In the genomic region with DNA sequence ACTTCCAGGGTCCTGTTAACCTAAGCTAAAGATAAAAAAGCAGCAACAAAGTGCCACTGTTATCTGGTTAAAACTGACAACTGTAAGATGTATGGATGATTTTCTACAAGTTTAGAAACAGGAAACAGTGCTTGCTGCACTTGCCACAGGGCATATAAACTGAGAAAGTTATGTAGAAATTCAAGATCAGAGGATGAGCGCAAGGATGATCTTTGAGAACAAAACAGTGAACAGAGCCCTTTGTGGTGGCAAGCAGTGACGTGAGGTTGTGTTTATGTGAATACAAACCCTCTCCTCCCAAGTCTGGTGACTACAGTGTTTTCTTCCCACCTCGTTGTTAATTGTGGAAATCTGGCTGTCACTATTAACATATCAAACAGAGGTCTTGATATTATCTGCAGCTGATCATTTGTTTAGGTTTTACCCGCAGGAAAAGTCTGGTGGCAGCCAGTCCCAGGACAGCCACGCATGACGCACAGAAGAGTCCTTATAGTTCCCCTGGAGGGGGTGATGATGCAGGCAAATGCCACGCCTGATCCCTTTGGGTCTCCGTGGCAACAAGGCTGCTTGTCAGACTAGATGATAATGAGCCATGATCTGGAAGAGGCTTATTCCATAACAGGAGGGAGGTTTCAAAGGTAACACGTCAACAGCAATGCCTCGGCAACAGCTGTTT, we compare ENCODE assay signal across 9 cellular contexts. TPM values are rescaled to one million over a fixed set of nuclear protein-coding genes. Genes with fewer than 3 reads are reported as not detected.
DNase-seq lines count a peak whose midpoint lies in the region; ATAC-seq, FAIRE-seq and TF ChIP-seq lines count a peak whose summit lies in the region.
"Had no signal": no experiment of that assay in that cellular context is flagged by ENCODE, and none has a peak within 500 bp of the region (broad histone marks: within the 10 kb centered on the region; RNA-seq: fewer than 3 reads in every experiment).

No MANE protein-coding gene starts in this region.

- no peaks in the 10 kb centered on the region for H3K27me3 ChIP-seq in HL-60 (ENCODE audit: insufficient read depth, poor library complexity, severe bottlenecking)
- H3K27me3 ChIP-seq in ascending aorta = no peaks in the 10 kb centered on the region
- no peaks in the 10 kb centered on the region for H3K27me3 ChIP-seq in HepG2 (ENCODE audit: control insufficient read depth in 1 of 2, insufficient read depth in 2 of 2, low read length in 2 of 2)
- H3K27me3 ChIP-seq: tibial artery had no signal

- CTCF ChIA-PET in HepG2 (lab: Yijun Ruan, JAX; ENCODE audit: low intra/inter-chr PET ratio, low total read pairs) = interaction anchor here (0.6 kb wide), 1 partner anchor 26 kb away, joined by 4 read pairs; no protein-coding TSS in a partner anchor

- no peak overlapping the region for H3K4me3 ChIP-seq in HL-60 (replicated peaks; ENCODE audit: insufficient read depth, low read length)
- H3K4me3 ChIP-seq in ascending aorta = no peak overlapping the region
- no peak overlapping the region for H3K4me3 ChIP-seq in HepG2 (replicated peaks in 1 of 3; ENCODE audit: insufficient read depth in 1 of 3, low read depth in 2 of 3, low read length in 3 of 3)
- H3K4me3 ChIP-seq: tibial artery had no signal

- H3K9me3 ChIP-seq in ascending aorta (no peaks in the 10 kb centered on the region), HepG2 (ENCODE audit: low read length) (no peaks in the 10 kb centered on the region)
- H3K9me3 ChIP-seq: tibial artery had no signal

- TF ChIP-seq EP300 in HepG2 (IDR thresholded peaks at IDR 0.05; ENCODE audit: low read depth in 2 of 2, low read length in 2 of 2) = no peak
- TF ChIP-seq EP300 in HepG2 (CRISPR knock-in tag; IDR thresholded peaks at IDR 0.05; ENCODE audit: borderline replicate concordance) = no peak

- TF ChIP-seq POLR2A in HepG2 (IDR thresholded peaks at IDR 0.05; ENCODE audit: insufficient read depth in 1 of 2, low read depth in 2 of 2, low read length in 2 of 2) = no peak

- no peaks in the 10 kb centered on the region for H3K79me2 ChIP-seq in HepG2 (ENCODE audit: insufficient read depth, low read length)

- no peak for TF ChIP-seq RAD21 in HepG2 (CRISPR knock-in tag; IDR thresholded peaks at IDR 0.05)

- H3K36me3 ChIP-seq in ascending aorta (no peaks in the 10 kb centered on the region), HepG2 (replicated peaks in 1 of 2; ENCODE audit: control insufficient read depth in 1 of 2, insufficient read depth in 2 of 2, low read length in 2 of 2) (no peaks in the 10 kb centered on the region)
- H3K36me3 ChIP-seq: tibial artery had no signal

- 51% methylated on average over 10 of the region's 10 CpGs for WGBS in HepG2 (ENCODE audit: low lambda C conversion rate)

- intact Hi-C loops in ascending aorta (cut with DNase I) (no loop called here), HepG2 (cut with micrococcal nuclease; ENCODE audit: unreplicated experiment) (no loop called here)

- H3K4me2 ChIP-seq in HepG2 (ENCODE audit: low read depth, low read length) = peak overlapping the region; percentile 26; the same call in 1 of the 2 replicates

- TF ChIP-seq CTCF in HL-60 (IDR thresholded peaks at IDR 0.05; ENCODE audit: insufficient read depth, low read length) (no peak), ascending aorta (IDR thresholded peaks at IDR 0.05) (no peak), HepG2 (CRISPR knock-in tag; IDR thresholded peaks at IDR 0.05) (no peak)

- POLR2A ChIA-PET in HepG2 (lab: Yijun Ruan, JAX) = interaction anchor here (2.1 kb wide), 1 partner anchor 13 kb away, joined by 7 read pairs; no protein-coding TSS in a partner anchor

- no peak overlapping the region for H3K9ac ChIP-seq in HepG2 (ENCODE audit: insufficient read depth, low read depth, low read length)

- H2AFZ ChIP-seq in HepG2 (ENCODE audit: low read length) = peak overlapping the region; percentile 38

- in situ Hi-C loops in HepG2 (cut with HindIII; ENCODE audit: extremely low pct_ligation_motif_present, low pct_unique_long_range_greater_than_20kb) = no loop called here

- H3K4me1 ChIP-seq in ascending aorta (no peaks in the 10 kb centered on the region), HepG2 (ENCODE audit: insufficient read depth, low read length) (peaks cover 20% of the 10 kb centered on the region)

- FAIRE-seq in HepG2 (lab: Jason Lieb, UNC) = no peak

- no TSS peak for BruUV-seq in HepG2 (replicated peaks; lab: Mats Ljungman, UMichigan)

- peak in 1 of 2 experiments; percentile 19 for DNase-seq in HL-60 (ENCODE audit: low read depth in 1 of 2, low spot score in 1 of 2)
- peak; percentile 57 to 97 (median 89) for DNase-seq in T-helper 2 cell
- DNase-seq in ascending aorta (ENCODE audit: low spot score in 2 of 2) = peak; percentile 50 to 79
- DNase-seq in HepG2 (ENCODE audit: low spot score) = no peak
- DNase-seq in stimulated activated CD8-positive, alpha-beta memory T cell treated with anti-CD3 and anti-CD28 coated beads, Interleukin-15, amount 100 ng/mL, for 1 hour (ENCODE audit: low read depth) = peak; percentile 47

- peak overlapping the region; percentile 28 for H3K27ac ChIP-seq in HL-60 (replicated peaks)
- H3K27ac ChIP-seq in ascending aorta = no peak overlapping the region
- H3K27ac ChIP-seq in HepG2 (ENCODE audit: extremely low read length, insufficient read depth, low read length) = no peak overlapping the region
- H3K27ac ChIP-seq: tibial artery had no signal

- ATAC-seq in HepG2 (no peak), HG02763 (IDR thresholded peaks at IDR 0.05; ENCODE audit: unreplicated experiment) (no peak), GM18519 (IDR thresholded peaks at IDR 0.05; ENCODE audit: low FRiP score, unreplicated experiment) (no peak), HG03521 (IDR thresholded peaks at IDR 0.05; ENCODE audit: unreplicated experiment) (no peak)

- H4K20me1 ChIP-seq in HepG2 (ENCODE audit: insufficient read depth, low read length) = no peaks in the 10 kb centered on the region

TF ChIP-seq in HepG2, 621 proteins besides CTCF, POLR2A, EP300 and RAD21:
- no peak for TF ChIP-seq ZFP37 (CRISPR knock-in tag; IDR thresholded peaks at IDR 0.05; ENCODE audit: borderline replicate concordance)
- no peak for TF ChIP-seq SYNCRIP (IDR thresholded peaks at IDR 0.05; ENCODE audit: insufficient read depth, low read depth, low read length)
- peak; percentile 30; the same call in 1 of the 2 replicates for TF ChIP-seq RFX1 (IDR thresholded peaks at IDR 0.05)
- TF ChIP-seq, protein P1, sequence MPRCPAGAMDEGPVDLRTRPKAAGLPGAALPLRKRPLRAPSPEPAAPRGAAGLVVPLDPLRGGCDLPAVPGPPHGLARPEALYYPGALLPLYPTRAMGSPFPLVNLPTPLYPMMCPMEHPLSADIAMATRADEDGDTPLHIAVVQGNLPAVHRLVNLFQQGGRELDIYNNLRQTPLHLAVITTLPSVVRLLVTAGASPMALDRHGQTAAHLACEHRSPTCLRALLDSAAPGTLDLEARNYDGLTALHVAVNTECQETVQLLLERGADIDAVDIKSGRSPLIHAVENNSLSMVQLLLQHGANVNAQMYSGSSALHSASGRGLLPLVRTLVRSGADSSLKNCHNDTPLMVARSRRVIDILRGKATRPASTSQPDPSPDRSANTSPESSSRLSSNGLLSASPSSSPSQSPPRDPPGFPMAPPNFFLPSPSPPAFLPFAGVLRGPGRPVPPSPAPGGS (CRISPR knock-in tag; IDR thresholded peaks at IDR 0.05) = no peak
- no peak for TF ChIP-seq ZSCAN31 (CRISPR knock-in tag; IDR thresholded peaks at IDR 0.05; ENCODE audit: low read depth)

RNA-seq across cellular contexts. Expression of a gene that starts 43.1 kb away (rescaled TPM):
- total RNA-seq in ascending aorta (24.5 TPM), HepG2 (2016; rRNA removed; fragmentation: Illumina TruSeq; extraction: Trizol) (24.7 and 28.2 TPM in 2 replicates)
- 2.2 and 2.6 TPM in 2 replicates for total RNA-seq in HepG2 (2016; cell fraction: cytosol; rRNA removed; fragmentation: Illumina TruSeq; extraction: Trizol; ENCODE audit: low read depth)
- 18.9 and 27.7 TPM in 2 replicates for total RNA-seq in HepG2 (2016; cell fraction: insoluble cytoplasmic fraction; rRNA removed; fragmentation: Illumina TruSeq; extraction: Trizol)
- 8.2 and 8.6 TPM in 2 replicates for total RNA-seq in HepG2 (2016; cell fraction: membrane; rRNA removed; fragmentation: Illumina TruSeq; extraction: Trizol)
- total RNA-seq in HepG2 (2016; cell fraction: nucleus; rRNA removed; fragmentation: Illumina TruSeq; extraction: Trizol) = 61.9 and 64.1 TPM in 2 replicates
- 47.1 and 49.6 TPM in 2 replicates for polyA plus RNA-seq in HepG2 (2011; rRNA removed)
- polyA plus RNA-seq in HepG2 (2011; cell fraction: cytosol; rRNA removed) = 22.2 and 24.7 TPM in 2 replicates
- 144 and 150 TPM in 2 replicates for polyA plus RNA-seq in HepG2 (2011; cell fraction: nucleus; rRNA removed)
- 30.0 and 33.6 TPM in 2 replicates for polyA plus RNA-seq in HepG2 (2012)
- polyA plus RNA-seq in HepG2 (2016; cell fraction: cytosol; fragmentation: Illumina TruSeq; extraction: Trizol; ENCODE audit: low read depth) = 1.00 and 1.1 TPM in 2 replicates
- polyA plus RNA-seq in HepG2 (2016; cell fraction: insoluble cytoplasmic fraction; fragmentation: Illumina TruSeq; extraction: Trizol; ENCODE audit: low read depth) = 21.4 and 27.8 TPM in 2 replicates
- 3.4 and 4.2 TPM in 2 replicates for polyA plus RNA-seq in HepG2 (2016; cell fraction: membrane; fragmentation: Illumina TruSeq; extraction: Trizol; ENCODE audit: low read depth)
- 121 and 138 TPM in 2 replicates for polyA plus RNA-seq in HepG2 (2016; cell fraction: nucleus; fragmentation: Illumina TruSeq; extraction: Trizol; ENCODE audit: insufficient read depth, low read depth)
- polyA minus RNA-seq in HepG2 (2011; rRNA and poly(A)+ RNA removed; ENCODE audit: low replicate concordance) = 2.9 and 35.1 TPM in 2 replicates
- polyA minus RNA-seq in HepG2 (2011; cell fraction: cytosol; rRNA and poly(A)+ RNA removed) = 30.0 and 32.5 TPM in 2 replicates
- 52.7 and 61.8 TPM in 2 replicates for polyA minus RNA-seq in HepG2 (2011; cell fraction: nucleus; rRNA and poly(A)+ RNA removed)
